ENCODE assay signal across 10 cellular contexts in genomic region chr12:4148418-4149056, GRCh38.
A peak's percentile ranks its signal among the peaks of the same experiment; 100 is the strongest.
DNase-seq lines count a peak whose midpoint lies in the region; ATAC-seq and TF ChIP-seq lines count a peak whose summit lies in the region.
"Had no signal": no experiment of that assay in that cellular context is flagged by ENCODE, and none has a peak within 500 bp of the region (broad histone marks: within the 10 kb centered on the region; RNA-seq: fewer than 3 reads in every experiment).

No MANE protein-coding gene starts in this region.

- no peaks in the 10 kb centered on the region for H3K4me1 ChIP-seq in HEK293 (ENCODE audit: control insufficient read depth, insufficient read depth, low read length)
- H3K4me1 ChIP-seq in hepatocyte (ENCODE audit: insufficient read depth): peaks cover 5% of the 10 kb centered on the region

- no peak overlapping the region for H3K4me2 ChIP-seq in hepatocyte

- peaks cover 95% of the 10 kb centered on the region for H3K4me1 Mint-ChIP-seq in stimulated activated memory B cell treated with anti-CD40 and anti-IgM and Interleukin-4, amounts not matched to agents 10 μg/mL and 1 μg/mL and 100 μg/mL, for 72 hours

- CTCF ChIA-PET in HEK293 (lab: Yijun Ruan, JAX): interaction anchor here (1.1 to 1.2 kb wide), 2 partner anchors 41 to 128 kb away, joined by 4 to 7 read pairs; no protein-coding TSS in a partner anchor

- peak overlapping the region; percentile 85 for H3K27ac Mint-ChIP-seq in stimulated activated memory B cell treated with anti-CD40 and anti-IgM and Interleukin-4, amounts not matched to agents 10 μg/mL and 1 μg/mL and 100 μg/mL, for 72 hours

- H3K27ac ChIP-seq in HEK293 (ENCODE audit: extremely low read depth, low read depth, low read length) (no peak overlapping the region), coronary artery (no peak overlapping the region), hepatocyte (no peak overlapping the region)

- H3K9me3 ChIP-seq in HEK293 (ENCODE audit: control insufficient read depth, insufficient read depth, low read depth, low read length) (no peaks in the 10 kb centered on the region), hepatocyte (ENCODE audit: low read depth) (no peaks in the 10 kb centered on the region)

- H3K27me3 Mint-ChIP-seq in stimulated activated memory B cell treated with anti-CD40 and anti-IgM and Interleukin-4, amounts not matched to agents 10 μg/mL and 1 μg/mL and 100 μg/mL, for 72 hours: no peaks in the 10 kb centered on the region

- H4K20me1 ChIP-seq in hepatocyte (ENCODE audit: insufficient read depth, poor library complexity, severe bottlenecking): no peaks in the 10 kb centered on the region

- H3K79me2 ChIP-seq in hepatocyte: no peaks in the 10 kb centered on the region

- WGBS in hepatocyte (ENCODE audit: low lambda C conversion rate, missing lambda C conversion rate): 88% methylated on average over 5 of the region's 5 CpGs

- H3K36me3 ChIP-seq in HEK293 (ENCODE audit: control insufficient read depth in 2 of 2, insufficient read depth in 1 of 2, low read length in 2 of 2) (no peaks in the 10 kb centered on the region), hepatocyte (replicated peaks; ENCODE audit: insufficient read depth, low read depth) (no peaks in the 10 kb centered on the region)

- H3K9me2 ChIP-seq in hepatocyte (replicated peaks; ENCODE audit: insufficient read depth): no peaks in the 10 kb centered on the region

- H3K4me3 ChIP-seq in HEK293 (ENCODE audit: low read depth, low read length): no peak overlapping the region
- no peak overlapping the region for H3K4me3 ChIP-seq in coronary artery
- H3K4me3 ChIP-seq in hepatocyte: no peak overlapping the region
- H3K4me3 ChIP-seq: lung had no signal

- TF ChIP-seq CTCF in HEK293 (tag by site-specific recombination; IDR thresholded peaks at IDR 0.05) (no peak), coronary artery (IDR thresholded peaks at IDR 0.05) (no peak), hepatocyte (IDR thresholded peaks at IDR 0.05; ENCODE audit: poor library complexity) (no peak)

- peaks cover 4% of the 10 kb centered on the region for H3K27me3 ChIP-seq in hepatocyte

- POLR2A ChIA-PET in HEK293 (lab: Yijun Ruan, JAX): no interaction called here

- peak overlapping the region; percentile 44 for H3K4me3 Mint-ChIP-seq in stimulated activated memory B cell treated with anti-CD40 and anti-IgM and Interleukin-4, amounts not matched to agents 10 μg/mL and 1 μg/mL and 100 μg/mL, for 72 hours

- DNase-seq in NOMO-1 treated with dmso at 0.1 percent for 144 hours (lab: John Stamatoyannopoulos, UW; ENCODE audit: unreplicated experiment): peak; percentile 17
- peak; percentile 58 for DNase-seq in coronary artery (ENCODE audit: low spot score)
- DNase-seq in NK-92 (lab: John Stamatoyannopoulos, UW; ENCODE audit: unreplicated experiment): no peak
- DNase-seq in NCI-H1105 treated with DMSO at 0.1 percent for 48 hours (lab: John Stamatoyannopoulos, UW): no peak
- no peak for DNase-seq in hepatocyte (ENCODE audit: low spot score)

- peaks cover 6% of the 10 kb centered on the region for H3K36me3 Mint-ChIP-seq in stimulated activated memory B cell treated with anti-CD40 and anti-IgM and Interleukin-4, amounts not matched to agents 10 μg/mL and 1 μg/mL and 100 μg/mL, for 72 hours

- H3K9me3 Mint-ChIP-seq in stimulated activated memory B cell treated with anti-CD40 and anti-IgM and Interleukin-4, amounts not matched to agents 10 μg/mL and 1 μg/mL and 100 μg/mL, for 72 hours: peaks cover 3% of the 10 kb centered on the region

- H2AFZ ChIP-seq in hepatocyte: no peak overlapping the region

- peak; percentile 34 for ATAC-seq in GM18499 (IDR thresholded peaks at IDR 0.05; ENCODE audit: insufficient read depth, unreplicated experiment)
- ATAC-seq in stimulated activated memory B cell treated with anti-CD40 and anti-IgM and Interleukin-4, amounts not matched to agents 10 μg/mL and 1 μg/mL and 100 μg/mL, for 72 hours: peak; percentile 97
- ATAC-seq: HCT116 had no signal

TF ChIP-seq in HEK293, 187 proteins besides CTCF, POLR2A, EP300 and RAD21:
- TF ChIP-seq ZNF114 (tag by site-specific recombination; IDR thresholded peaks at IDR 0.05) (no peak), PRDM10 (tag by site-specific recombination; IDR thresholded peaks at IDR 0.05) (peak; percentile 85), SP7 (tag by site-specific recombination; IDR thresholded peaks at IDR 0.05) (no peak), HIC1 (tag by site-specific recombination; IDR thresholded peaks at IDR 0.05) (no peak)

Comparison
In these comparisons a context has a peak if more than half of its experiments do, and no peak if none do; other contexts are left out.
1. DNase-seq: peak in NOMO-1 treated with dmso at 0.1 percent for 144 hours (single experiment) and coronary artery (single experiment); none in NK-92 (single experiment), NCI-H1105 treated with DMSO at 0.1 percent for 48 hours (single experiment) and hepatocyte (single experiment).